In the genomic region with DNA sequence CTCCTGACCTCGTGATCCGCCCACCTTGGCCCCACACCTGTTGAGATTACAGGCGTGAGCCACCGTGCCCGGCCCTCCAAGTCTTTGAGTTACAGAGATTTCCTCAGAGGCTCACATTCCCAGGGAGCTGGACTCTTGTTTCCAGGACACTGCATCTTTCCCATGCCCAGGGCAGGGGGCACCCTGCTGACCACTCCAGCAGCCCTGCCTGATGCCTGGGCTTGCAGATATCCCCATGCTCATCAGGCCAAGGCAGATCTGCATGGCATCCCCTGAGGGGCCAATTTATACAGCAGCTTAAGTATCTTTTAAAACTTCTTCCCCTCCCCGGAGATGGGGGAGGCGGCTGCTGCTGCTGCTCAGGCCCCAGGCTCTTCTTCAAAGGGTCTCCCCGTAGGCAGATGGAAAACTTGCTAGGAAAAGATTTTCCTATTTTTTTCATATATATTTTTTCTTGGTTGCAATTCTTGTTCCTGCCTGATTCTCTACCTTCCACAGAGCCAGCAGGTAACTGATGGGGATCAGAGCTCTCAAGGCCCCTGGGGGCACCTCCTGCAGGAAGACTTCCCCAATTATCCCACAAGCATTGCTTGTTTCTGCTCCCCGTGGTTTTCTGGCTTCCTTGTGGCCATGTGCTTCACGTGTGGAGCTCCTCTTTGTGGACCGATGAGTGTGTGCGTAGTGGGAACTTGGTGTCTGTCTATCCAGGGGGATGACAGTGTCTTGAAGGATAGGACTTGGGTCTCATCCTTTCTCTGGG, we compare ENCODE assay signal across 24 cellular contexts.
DNase-seq lines count a peak whose midpoint lies in the region; ATAC-seq, FAIRE-seq and TF ChIP-seq lines count a peak whose summit lies in the region.
"Had no signal": no experiment of that assay in that cellular context is flagged by ENCODE, and none has a peak within 500 bp of the region (broad histone marks: within the 10 kb centered on the region; RNA-seq: fewer than 3 reads in every experiment).

No MANE protein-coding gene starts in this region.

- no peak overlapping the region for H2BK120ac ChIP-seq in H1 (replicated peaks; ENCODE audit: low read depth, low read length)

- in situ Hi-C loops in HAP-1 (cut with MboI; ENCODE audit: low sequenced_read_pairs) = no loop called here

- no peak overlapping the region for H4K5ac ChIP-seq in H1 (ENCODE audit: insufficient read length, low read depth, low read length)

- H3K4me1 ChIP-seq in SK-N-SH (ENCODE audit: control insufficient read depth in 1 of 2, insufficient read depth in 2 of 2, low read depth in 1 of 2, low read length in 1 of 2) = peaks cover 0 to 10% of the 10 kb centered on the region in 2 experiments; a peak in 1 of 4 replicates
- H3K4me1 ChIP-seq in H1 (replicated peaks in 1 of 4; ENCODE audit: control insufficient read depth in 3 of 4, insufficient read depth in 4 of 4, low read length in 3 of 4) = peaks cover 0 to 3% (median 0%) of the 10 kb centered on the region in 4 experiments; a peak in 1 of 7 replicates
- H3K4me1 ChIP-seq in HAP-1 = no peaks in the 10 kb centered on the region

- no peaks in the 10 kb centered on the region for H3F3A ChIP-seq in SK-N-SH (replicated peaks; ENCODE audit: insufficient read depth)

- H4K8ac ChIP-seq in H1 (ENCODE audit: extremely low read depth, insufficient read depth, low read length) = 0 out of 2 replicates have a peak overlapping the region, but pooled peaks have one; percentile 9

- H3K9me3 ChIP-seq in SK-N-SH (peaks cover 6% of the 10 kb centered on the region; the same call in 1 of the 2 replicates), H1 (ENCODE audit: insufficient read depth in 2 of 2, low read depth in 1 of 2, low read length in 1 of 2) (no peaks in the 10 kb centered on the region; a peak in 1 of 4 replicates), HAP-1 (no peaks in the 10 kb centered on the region)

- H2BK12ac ChIP-seq in H1 (ENCODE audit: low read depth, low read length) = no peak overlapping the region

- H3K18ac ChIP-seq in H1 (ENCODE audit: extremely low read depth, low read length) = no peak overlapping the region; the same call in 1 of the 2 replicates

- H2AK5ac ChIP-seq in H1 (ENCODE audit: low read depth, low read length) = no peak overlapping the region; the same call in 1 of the 2 replicates

- H3K36me3 Mint-ChIP-seq in activated naive CD4-positive, alpha-beta T cell treated with anti-CD3 and anti-CD28 coated beads, Interleukin-2, amount 10 ng/mL, durations not matched to agents 7 days and 5 days = no peaks in the 10 kb centered on the region
- H3K36me3 Mint-ChIP-seq: CD8-positive, alpha-beta memory T cell had no signal

- H3K79me2 ChIP-seq in SK-N-SH (ENCODE audit: insufficient read depth) (no peaks in the 10 kb centered on the region), H1 (ENCODE audit: control insufficient read depth in 1 of 2, insufficient read depth in 2 of 2, low read length in 2 of 2) (no peaks in the 10 kb centered on the region)

- H2BK20ac ChIP-seq in H1 (ENCODE audit: low read length) = no peak overlapping the region

- no peaks in the 10 kb centered on the region for H3K9me3 Mint-ChIP-seq in activated naive CD4-positive, alpha-beta T cell treated with anti-CD3 and anti-CD28 coated beads, Interleukin-2, amount 10 ng/mL, durations not matched to agents 7 days and 5 days
- H3K9me3 Mint-ChIP-seq: CD8-positive, alpha-beta memory T cell had no signal

- H2BK15ac ChIP-seq in H1 (ENCODE audit: low read length) = no peak overlapping the region

- TF ChIP-seq CTCF in SK-N-SH (IDR thresholded peaks at IDR 0.05) (no peak), H1 (IDR thresholded peaks at IDR 0.05; ENCODE audit: control extremely low read depth in 1 of 3, insufficient read depth in 1 of 3, low read depth in 1 of 3, low read length in 3 of 3) (no peak)

- H3K27me3 ChIP-seq in SK-N-SH (ENCODE audit: insufficient read depth) (no peaks in the 10 kb centered on the region), H1 (replicated peaks in 1 of 4; ENCODE audit: control insufficient read depth in 3 of 4, extremely low read depth in 1 of 4, insufficient read depth in 3 of 4, low read length in 3 of 4) (no peaks in the 10 kb centered on the region), HAP-1 (ENCODE audit: low read depth) (no peaks in the 10 kb centered on the region)

- peaks cover 57% of the 10 kb centered on the region for H3K27me3 Mint-ChIP-seq in activated naive CD4-positive, alpha-beta T cell treated with anti-CD3 and anti-CD28 coated beads, Interleukin-2, amount 10 ng/mL, durations not matched to agents 7 days and 5 days

- no peaks in the 10 kb centered on the region for H3K79me1 ChIP-seq in H1 (ENCODE audit: low read depth, low read length)

- ATAC-seq in SK-N-SH treated with all-trans-retinoic acid at 6 μM for 48 hours = no peak
- ATAC-seq: GM12878, HCT116 had no signal

- H3K4me2 ChIP-seq in SK-N-SH (no peak overlapping the region), H1 (ENCODE audit: insufficient read depth in 1 of 2, low read depth in 2 of 2, low read length in 2 of 2) (no peak overlapping the region)
- H3K4me2 ChIP-seq: KMS-11, PC-9 had no signal

- H3K36me3 ChIP-seq in SK-N-SH (replicated peaks in 1 of 2; ENCODE audit: control insufficient read depth in 1 of 2, insufficient read depth in 2 of 2, low read length in 1 of 2) (no peaks in the 10 kb centered on the region), H1 (ENCODE audit: control insufficient read depth in 2 of 4, insufficient read depth in 4 of 4, low read length in 3 of 4) (no peaks in the 10 kb centered on the region), HAP-1 (replicated peaks) (no peaks in the 10 kb centered on the region)

- POLR2A ChIA-PET in SK-N-SH (lab: Yijun Ruan, JAX) = no interaction called here
- POLR2A ChIA-PET in H1 (lab: Charles Lee; ENCODE audit: partially characterized antibody) = interaction anchor here (1.1 to 1.3 kb wide), 2 partner anchors 9 to 11 kb away, joined by 3 read pairs; no protein-coding TSS in a partner anchor

- H3K56ac ChIP-seq in H1 (replicated peaks; ENCODE audit: insufficient read length, low read depth, low read length) = no peak overlapping the region

- no peak overlapping the region for H3K4me3 Mint-ChIP-seq in activated naive CD4-positive, alpha-beta T cell treated with anti-CD3 and anti-CD28 coated beads, Interleukin-2, amount 10 ng/mL, durations not matched to agents 7 days and 5 days

- no peak overlapping the region for H2BK5ac ChIP-seq in H1 (ENCODE audit: low read depth, low read length)

- H3K27ac Mint-ChIP-seq in activated naive CD4-positive, alpha-beta T cell treated with anti-CD3 and anti-CD28 coated beads, Interleukin-2, amount 10 ng/mL, durations not matched to agents 7 days and 5 days = no peak overlapping the region
- H3K27ac Mint-ChIP-seq: CD8-positive, alpha-beta memory T cell had no signal

- H3K4ac ChIP-seq in H1 (replicated peaks; ENCODE audit: insufficient read length, low read depth, low read length) = no peak overlapping the region

- TF ChIP-seq RAD21 in SK-N-SH (IDR thresholded peaks at IDR 0.05; ENCODE audit: low read length) = no peak
- no peak for TF ChIP-seq RAD21 in H1 (IDR thresholded peaks at IDR 0.05 in 1 of 2, conservative IDR thresholded peaks at IDR 0.05 in 1 of 2; ENCODE audit: low read depth in 2 of 2, low read length in 2 of 2)

- no peak overlapping the region for H3K23ac ChIP-seq in H1 (ENCODE audit: insufficient read length)

- H3K4me3 ChIP-seq in SK-N-SH (ENCODE audit: low read depth in 2 of 2, low read length in 1 of 2) (no peak overlapping the region), H1 (ENCODE audit: extremely low read depth in 1 of 4, insufficient read depth in 2 of 4, low read depth in 3 of 4, low read length in 4 of 4) (no peak overlapping the region), HAP-1 (no peak overlapping the region)
- H3K4me3 ChIP-seq: GM12878, PC-9, SK-N-MC had no signal

- H2AFZ ChIP-seq in SK-N-SH (ENCODE audit: low read depth) = no peak overlapping the region
- H2AFZ ChIP-seq in H1 (ENCODE audit: low read length) = no peak overlapping the region
- H2AFZ ChIP-seq: PC-9 had no signal

- WGBS in SK-N-SH (ENCODE audit: low lambda C conversion rate) = 33% methylated on average over 12 of the region's 12 CpGs
- WGBS in H1 (ENCODE audit: extremely low coverage in 1 of 2, insufficient coverage in 1 of 2, insufficient read length in 1 of 2, insufficient replicate concordance in 2 of 2, low coverage in 1 of 2, low lambda C conversion rate in 2 of 2, missing lambda C conversion rate in 1 of 2), 2 experiments = 84% methylated on average over 12 of the region's 12 CpGs; no CpG with 5 or more reads in 1 of the 2 experiments

- no peak overlapping the region for H4K91ac ChIP-seq in H1 (replicated peaks; ENCODE audit: insufficient read length, low read length)

- no peak for FAIRE-seq in H1 (lab: Jason Lieb, UNC)
- FAIRE-seq: D721Med, GM12878 had no signal

- DNase-seq in DMS53 (lab: John Stamatoyannopoulos, UW) (peak; percentile 24), DMS53 treated with DMSO at 0.1 percent for 48 hours (lab: John Stamatoyannopoulos, UW; ENCODE audit: unreplicated experiment) (no peak), SK-N-SH (peak; percentile 64), H1 (ENCODE audit: low read depth in 1 of 2, low spot score in 2 of 2) (no peak), NCI-H1092 treated with DMSO at 0.1 percent for 48 hours (lab: John Stamatoyannopoulos, UW) (no peak), HAP-1 (ENCODE audit: low spot score in 2 of 2) (no peak)
- DNase-seq in activated naive CD4-positive, alpha-beta T cell treated with anti-CD3 and anti-CD28 coated beads, Interleukin-2, amount 10 ng/mL, durations not matched to agents 7 days and 5 days = no peak
- DNase-seq: 8988T; CD8-positive, alpha-beta memory T cell; DND-41; IMR-90; NCI-H1105 treated with DMSO at 0.1 percent for 48 hours; NCI-H187 treated with DMSO at 0.1 percent for 48 hours; NCI-H226; PC-9; SHP77 treated with DMSO at 0.1 percent for 48 hours had no signal

- CTCF ChIA-PET in SK-N-SH (lab: Yijun Ruan, JAX) (interaction anchor here (1.1 to 3.3 kb wide), 7 partner anchors 9 to 256 kb away, joined by 3 to 13 read pairs (median 4); no protein-coding TSS in a partner anchor), H1 (lab: Charles Lee; ENCODE audit: partially characterized antibody) (interaction anchor here (0.9 to 1.8 kb wide), 6 partner anchors 9 to 241 kb away, joined by 3 to 10 read pairs (median 4); no protein-coding TSS in a partner anchor)
- CTCF ChIA-PET in activated naive CD4-positive, alpha-beta T cell treated with anti-CD3 and anti-CD28 coated beads, Interleukin-2, amount 10 ng/mL, durations not matched to agents 7 days and 5 days (lab: Charles Lee) = interaction anchor here (0.6 kb wide), 1 partner anchor 1503 kb away, joined by 3 read pairs; no protein-coding TSS in a partner anchor

- no peaks in the 10 kb centered on the region for H3K4me1 Mint-ChIP-seq in activated naive CD4-positive, alpha-beta T cell treated with anti-CD3 and anti-CD28 coated beads, Interleukin-2, amount 10 ng/mL, durations not matched to agents 7 days and 5 days
- H3K4me1 Mint-ChIP-seq: CD8-positive, alpha-beta memory T cell had no signal

- TF ChIP-seq POLR2A in H1 (IDR thresholded peaks at IDR 0.05; ENCODE audit: control extremely low read depth in 1 of 2, low read depth in 2 of 2, low read length in 2 of 2) = no peak

- H4K20me1 ChIP-seq in SK-N-SH (ENCODE audit: insufficient read depth) (no peaks in the 10 kb centered on the region), H1 (replicated peaks in 1 of 2; ENCODE audit: control insufficient read depth in 1 of 2, insufficient read depth in 2 of 2, low read length in 2 of 2) (no peaks in the 10 kb centered on the region)

- H3K23me2 ChIP-seq in H1 (ENCODE audit: low read depth, low read length) = no peaks in the 10 kb centered on the region

- no peak overlapping the region for H3K9ac ChIP-seq in SK-N-SH
- H3K9ac ChIP-seq in H1 (replicated peaks in 1 of 4; ENCODE audit: extremely low read depth in 1 of 4, low read depth in 3 of 4, low read length in 3 of 4) = no peak overlapping the region
- H3K9ac ChIP-seq: KMS-11 had no signal

- H3K14ac ChIP-seq in H1 (ENCODE audit: insufficient read length) = no peak overlapping the region

- H3K27ac ChIP-seq in SK-N-SH (ENCODE audit: low read depth in 2 of 2, low read length in 1 of 2) (no peak overlapping the region), H1 (ENCODE audit: low read depth, low read length) (no peak overlapping the region)
- H3K27ac ChIP-seq: C4-2B, KMS-11, PC-9, RWPE1, SK-N-MC had no signal

- TF ChIP-seq EP300 in SK-N-SH (IDR thresholded peaks at IDR 0.05; ENCODE audit: borderline replicate concordance in 1 of 2, low read depth in 1 of 2, low read length in 1 of 2) (no peak), H1 (IDR thresholded peaks at IDR 0.05; ENCODE audit: borderline replicate concordance in 1 of 2, low read depth in 2 of 2, low read length in 2 of 2) (no peak)

- H3K9me2 ChIP-seq in SK-N-SH = no peaks in the 10 kb centered on the region

Comparison
In these comparisons a context has a peak if more than half of its experiments do, and no peak if none do; other contexts are left out.
1. DNase-seq: peak in DMS53 (single experiment) and SK-N-SH (single experiment); none in DMS53 treated with DMSO at 0.1 percent for 48 hours (single experiment), H1 (0 of 2), activated naive CD4-positive, alpha-beta T cell treated with anti-CD3 and anti-CD28 coated beads, Interleukin-2, amount 10 ng/mL, durations not matched to agents 7 days and 5 days (single experiment), NCI-H1092 treated with DMSO at 0.1 percent for 48 hours (single experiment) and HAP-1 (0 of 2).